13 cellular contexts compared by ENCODE assay signal in the genomic region with DNA sequence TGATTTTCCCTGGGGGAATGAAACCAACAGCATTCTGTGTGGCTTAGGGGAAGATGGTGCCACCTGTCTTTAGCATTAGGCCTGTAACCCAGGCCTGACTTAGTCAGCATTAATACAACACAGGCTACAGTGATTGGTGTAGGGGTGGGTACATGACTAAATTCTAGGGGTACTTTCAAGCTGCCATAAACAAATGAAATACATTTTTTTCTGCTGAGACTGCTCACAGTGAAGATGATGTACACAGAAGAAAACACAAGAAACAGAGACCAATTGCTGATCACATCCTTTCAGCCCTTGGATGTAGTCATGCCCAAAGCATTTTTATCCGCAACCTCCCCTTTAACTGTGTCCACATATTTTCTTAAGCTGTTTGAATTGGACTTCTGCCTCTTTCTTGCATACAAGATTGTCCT.
A peak's percentile ranks its signal among the peaks of the same experiment; 100 is the strongest.
DNase-seq lines count a peak whose midpoint lies in the region; ATAC-seq and TF ChIP-seq lines count a peak whose summit lies in the region.
"Had no signal": no experiment of that assay in that cellular context is flagged by ENCODE, and none has a peak within 500 bp of the region (broad histone marks: within the 10 kb centered on the region; RNA-seq: fewer than 3 reads in every experiment).

No MANE protein-coding gene starts in this region.

- no peak for ATAC-seq in GM18498 (IDR thresholded peaks at IDR 0.05; ENCODE audit: unreplicated experiment)
- no peak for ATAC-seq in HG02763 (IDR thresholded peaks at IDR 0.05; ENCODE audit: unreplicated experiment)

- H3K4me1 Mint-ChIP-seq in activated CD4-positive, alpha-beta memory T cell treated with anti-CD3 and anti-CD28 coated beads, Interleukin-2, amount 10 ng/mL, durations not matched to agents 7 days and 5 days = no peaks in the 10 kb centered on the region
- H3K4me1 Mint-ChIP-seq: CD14-positive monocyte had no signal

- H3K27ac Mint-ChIP-seq in activated CD4-positive, alpha-beta memory T cell treated with anti-CD3 and anti-CD28 coated beads, Interleukin-2, amount 10 ng/mL, durations not matched to agents 7 days and 5 days = no peak overlapping the region
- H3K27ac Mint-ChIP-seq: CD14-positive monocyte had no signal

- no peak overlapping the region for H3K4me3 ChIP-seq in AG04450 (ENCODE audit: low read depth, low read length)
- H3K4me3 ChIP-seq: left ventricle myocardium inferior, tibial artery had no signal

- POLR2A ChIA-PET in AG04450 (lab: Yijun Ruan, JAX) = interaction anchor here (0.5 kb wide), 1 partner anchor 1442 kb away, joined by 3 read pairs; no protein-coding TSS in a partner anchor
- POLR2A ChIA-PET in activated CD4-positive, alpha-beta memory T cell treated with anti-CD3 and anti-CD28 coated beads, Interleukin-2, amount 10 ng/mL, durations not matched to agents 7 days and 5 days (lab: Charles Lee) = no interaction called here

- H3K9me3 Mint-ChIP-seq in activated CD4-positive, alpha-beta memory T cell treated with anti-CD3 and anti-CD28 coated beads, Interleukin-2, amount 10 ng/mL, durations not matched to agents 7 days and 5 days = no peaks in the 10 kb centered on the region

- no peaks in the 10 kb centered on the region for H3K9me3 ChIP-seq in AG04450 (ENCODE audit: control insufficient read depth, insufficient read depth, low read length)
- H3K9me3 ChIP-seq: left ventricle myocardium inferior, tibial artery had no signal

- peak; percentile 46 for TF ChIP-seq CTCF in AG04450 (IDR thresholded peaks at IDR 0.05; ENCODE audit: low read depth, low read length)

- H3K27me3 ChIP-seq in AG04450 (ENCODE audit: control insufficient read depth, insufficient read depth, low read length) = no peaks in the 10 kb centered on the region
- H3K27me3 ChIP-seq: tibial artery had no signal

- H3K27ac ChIP-seq in AG04450 (ENCODE audit: low read depth, low read length) = peak overlapping the region; percentile 74
- H3K27ac ChIP-seq: left ventricle myocardium inferior, tibial artery had no signal

- H3K27me3 Mint-ChIP-seq in activated CD4-positive, alpha-beta memory T cell treated with anti-CD3 and anti-CD28 coated beads, Interleukin-2, amount 10 ng/mL, durations not matched to agents 7 days and 5 days = no peaks in the 10 kb centered on the region

- DNase-seq in AG04450 (ENCODE audit: low read depth, low spot score) = peak; percentile 85
- peak; percentile 98 for DNase-seq in HS-5 (ENCODE audit: low read depth)
- DNase-seq in astrocyte of the hippocampus (ENCODE audit: low read depth, low spot score) = peak; percentile 94
- peak; percentile 48 for DNase-seq in islet precursor cell
- DNase-seq in NCI-H510A treated with DMSO at 0.1 percent for 48 hours (lab: John Stamatoyannopoulos, UW) = no peak
- DNase-seq in activated CD4-positive, alpha-beta memory T cell treated with anti-CD3 and anti-CD28 coated beads, Interleukin-2, amount 10 ng/mL, durations not matched to agents 7 days and 5 days = no peak
- DNase-seq: left ventricle myocardium inferior, NCI-H345, posterior cingulate gyrus, tibial artery had no signal

- no peak overlapping the region for H3K4me3 Mint-ChIP-seq in activated CD4-positive, alpha-beta memory T cell treated with anti-CD3 and anti-CD28 coated beads, Interleukin-2, amount 10 ng/mL, durations not matched to agents 7 days and 5 days
- H3K4me3 Mint-ChIP-seq: CD14-positive monocyte had no signal

- CTCF ChIA-PET in AG04450 (lab: Charles Lee) = interaction anchor here (0.6 to 1.3 kb wide), 5 partner anchors 13 to 1133 kb away, joined by 3 to 4 read pairs (median 3); no protein-coding TSS in a partner anchor
- CTCF ChIA-PET in activated CD4-positive, alpha-beta memory T cell treated with anti-CD3 and anti-CD28 coated beads, Interleukin-2, amount 10 ng/mL, durations not matched to agents 7 days and 5 days (lab: Charles Lee) = no interaction called here

- no peaks in the 10 kb centered on the region for H3K36me3 Mint-ChIP-seq in activated CD4-positive, alpha-beta memory T cell treated with anti-CD3 and anti-CD28 coated beads, Interleukin-2, amount 10 ng/mL, durations not matched to agents 7 days and 5 days (ENCODE audit: low read depth)
- H3K36me3 Mint-ChIP-seq: CD14-positive monocyte had no signal

Comparison
In these comparisons a context has a peak if more than half of its experiments do, and no peak if none do; other contexts are left out.
1. DNase-seq: peak in AG04450 (single experiment), HS-5 (single experiment), astrocyte of the hippocampus (single experiment) and islet precursor cell (single experiment); none in NCI-H510A treated with DMSO at 0.1 percent for 48 hours (single experiment) and activated CD4-positive, alpha-beta memory T cell treated with anti-CD3 and anti-CD28 coated beads, Interleukin-2, amount 10 ng/mL, durations not matched to agents 7 days and 5 days (single experiment).